ENCODE assay signal across 13 cellular contexts in genomic region chr17:72340836-72341235, GRCh38.
DNase-seq lines count a peak whose midpoint lies in the region; ATAC-seq and TF ChIP-seq lines count a peak whose summit lies in the region.
"Had no signal": no experiment of that assay in that cellular context is flagged by ENCODE, and none has a peak within 500 bp of the region (broad histone marks: within the 10 kb centered on the region; RNA-seq: fewer than 3 reads in every experiment).

No MANE protein-coding gene starts in this region.

- BruUV-seq in HCT116 (replicated peaks; lab: Mats Ljungman, UMichigan), result no TSS peak
- no TSS peak for BruUV-seq in Panc1 (replicated peaks; lab: Mats Ljungman, UMichigan)

- H3K4me2 ChIP-seq in HCT116 (ENCODE audit: low read length), result 0 out of 2 replicates have a peak overlapping the region, but pooled peaks have one; percentile 80
- H3K4me2 ChIP-seq in SK-N-SH, result no peak overlapping the region
- H3K4me2 ChIP-seq in smooth muscle cell, result no peak overlapping the region
- H3K4me2 ChIP-seq: BLaER1 treated with 17β-estradiol and CSF1 and Interleukin-3, amounts not matched to agents 10 nM and 100 nM had no signal

- no peaks in the 10 kb centered on the region for H3K36me3 Mint-ChIP-seq in nephron progenitor cell (ENCODE audit: low read depth)
- H3K36me3 Mint-ChIP-seq: CD4-positive, CD25-positive, alpha-beta regulatory T cell had no signal

- H3K4me3 Mint-ChIP-seq in nephron progenitor cell, result no peak overlapping the region
- H3K4me3 Mint-ChIP-seq: CD4-positive, CD25-positive, alpha-beta regulatory T cell had no signal

- H3K27me3 ChIP-seq in HCT116 (ENCODE audit: insufficient read depth, low read length), result no peaks in the 10 kb centered on the region
- no peaks in the 10 kb centered on the region for H3K27me3 ChIP-seq in Panc1 (ENCODE audit: control insufficient read depth, insufficient read depth, low read length)
- no peaks in the 10 kb centered on the region for H3K27me3 ChIP-seq in SK-N-SH (ENCODE audit: insufficient read depth)
- no peaks in the 10 kb centered on the region for H3K27me3 ChIP-seq in smooth muscle cell (ENCODE audit: low read depth)

- H3K9me3 ChIP-seq in HCT116 (ENCODE audit: control insufficient read depth in 1 of 2, insufficient read depth in 1 of 2, low read depth in 1 of 2, low read length in 2 of 2), result no peaks in the 10 kb centered on the region; a peak in 1 of 4 replicates
- H3K9me3 ChIP-seq in Panc1 (ENCODE audit: control insufficient read depth, insufficient read depth, low read depth, low read length), result no peaks in the 10 kb centered on the region
- no peaks in the 10 kb centered on the region for H3K9me3 ChIP-seq in SK-N-SH
- no peaks in the 10 kb centered on the region for H3K9me3 ChIP-seq in smooth muscle cell (replicated peaks; ENCODE audit: low read depth)
- H3K9me3 ChIP-seq: BLaER1 treated with 17β-estradiol and CSF1 and Interleukin-3, amounts not matched to agents 10 nM and 100 nM had no signal

- H3K79me2 ChIP-seq in HCT116 (ENCODE audit: insufficient read depth, low read length) (no peaks in the 10 kb centered on the region), SK-N-SH (ENCODE audit: insufficient read depth) (no peaks in the 10 kb centered on the region), smooth muscle cell (ENCODE audit: low read depth) (no peaks in the 10 kb centered on the region)

- CTCF ChIA-PET in HCT116 (lab: Charles Lee), result interaction anchor here (0.6 kb wide), 1 partner anchor 236 kb away, joined by 3 read pairs; no protein-coding TSS in a partner anchor
- CTCF ChIA-PET in Panc1 (lab: Charles Lee), result no interaction called here
- CTCF ChIA-PET in SK-N-SH (lab: Yijun Ruan, JAX), result interaction anchor here (0.9 to 1.3 kb wide), 3 partner anchors 16 to 220 kb away, joined by 3 to 4 read pairs (median 3); partner anchors contain the start of gene SOX9

- H3K9me3 Mint-ChIP-seq in nephron progenitor cell, result no peaks in the 10 kb centered on the region

- TF ChIP-seq CTCF in HCT116 (IDR thresholded peaks at IDR 0.05 in 2 of 3, conservative IDR thresholded peaks at IDR 0.05 in 1 of 3; ENCODE audit: borderline replicate concordance in 1 of 3, insufficient read depth in 1 of 3, low read depth in 2 of 3, low read length in 2 of 3) (no peak), Panc1 (IDR thresholded peaks at IDR 0.05) (no peak), nephron progenitor cell (IDR thresholded peaks at IDR 0.05) (no peak), SK-N-SH (IDR thresholded peaks at IDR 0.05) (no peak), smooth muscle cell (IDR thresholded peaks at IDR 0.05; ENCODE audit: borderline replicate concordance, insufficient read depth, poor library complexity, severe bottlenecking) (no peak)

- intact Hi-C loops in HCT116 (cut with micrococcal nuclease) (no loop called here), Panc1 (cut with micrococcal nuclease; ENCODE audit: unreplicated experiment) (no loop called here), left cardiac atrium (cut with DNase I) (no loop called here)

- peaks cover 3% of the 10 kb centered on the region for H3K27me3 Mint-ChIP-seq in nephron progenitor cell (ENCODE audit: low read depth, poor library complexity)
- H3K27me3 Mint-ChIP-seq: CD4-positive, CD25-positive, alpha-beta regulatory T cell had no signal

- H3K27ac ChIP-seq in HCT116 (ENCODE audit: low read depth, low read length) (no peak overlapping the region), Panc1 (ENCODE audit: low read length) (peak overlapping the region; percentile 75), SK-N-SH (ENCODE audit: low read depth in 2 of 2, low read length in 1 of 2) (no peak overlapping the region), smooth muscle cell (ENCODE audit: low read depth) (no peak overlapping the region)
- H3K27ac ChIP-seq: BLaER1 treated with 17β-estradiol and CSF1 and Interleukin-3, amounts not matched to agents 10 nM and 100 nM had no signal

- POLR2A ChIA-PET in HCT116 (lab: Charles Lee) (interaction anchor here (0.8 to 1.4 kb wide), 2 partner anchors 90 to 214 kb away, joined by 3 to 4 read pairs; no protein-coding TSS in a partner anchor), Panc1 (lab: Charles Lee) (no interaction called here), SK-N-SH (lab: Yijun Ruan, JAX) (no interaction called here)

- H3K4me3 ChIP-seq in HCT116 (replicated peaks in 1 of 2; ENCODE audit: low read depth in 1 of 2, low read length in 2 of 2) (no peak overlapping the region), Panc1 (ENCODE audit: low read depth in 2 of 2, low read length in 2 of 2) (no peak overlapping the region), SK-N-SH (ENCODE audit: low read depth in 2 of 2, low read length in 1 of 2) (no peak overlapping the region), smooth muscle cell (no peak overlapping the region)
- H3K4me3 ChIP-seq: BLaER1 treated with 17β-estradiol and CSF1 and Interleukin-3, amounts not matched to agents 10 nM and 100 nM had no signal

- no peak for TF ChIP-seq RAD21 in HCT116 (IDR thresholded peaks at IDR 0.05; ENCODE audit: low read depth)
- no peak for TF ChIP-seq RAD21 in SK-N-SH (IDR thresholded peaks at IDR 0.05; ENCODE audit: low read length)

- H3K4me1 ChIP-seq in HCT116 (ENCODE audit: control insufficient read depth in 1 of 2, insufficient read depth in 2 of 2, low read length in 2 of 2), result peaks cover 39 to 63% of the 10 kb centered on the region in 2 experiments
- peaks cover 23% of the 10 kb centered on the region for H3K4me1 ChIP-seq in Panc1 (ENCODE audit: control insufficient read depth, insufficient read depth, low read length)
- H3K4me1 ChIP-seq in SK-N-SH (ENCODE audit: control insufficient read depth in 1 of 2, insufficient read depth in 2 of 2, low read depth in 1 of 2, low read length in 1 of 2), result peaks cover 21 to 32% of the 10 kb centered on the region in 2 experiments
- H3K4me1 ChIP-seq in smooth muscle cell (ENCODE audit: low read depth), result peaks cover 11% of the 10 kb centered on the region

- DNase-seq in HCT116 (ENCODE audit: low read depth, low spot score) (no peak), Panc1 (ENCODE audit: low read depth, low spot score) (no peak), glomerular visceral epithelial cell (ENCODE audit: extremely low spot score) (peak; percentile 20), nephron progenitor cell (no peak), SK-N-SH (no peak), left cardiac atrium (no peak), smooth muscle cell (lab: John Stamatoyannopoulos, UW; ENCODE audit: unreplicated experiment) (no peak)
- DNase-seq: ACHN; CD4-positive, CD25-positive, alpha-beta regulatory T cell; DMS 273 treated with DMSO at 0.1 percent for 48 hours; HCEC 1CT had no signal

- ATAC-seq in HCT116 (no peak), Panc1 (no peak), HG03108 (IDR thresholded peaks at IDR 0.05; ENCODE audit: unreplicated experiment) (no peak), left cardiac atrium (no peak)

- RAD21 ChIA-PET in HCT116 (lab: Charles Lee; ENCODE audit: low non-redundant PET in 1 of 2, low total read pairs in 2 of 2, uncharacterized antibody in 2 of 2, unreplicated experiment in 2 of 2), result no interaction called here

- H3K36me3 ChIP-seq in HCT116 (ENCODE audit: control insufficient read depth in 1 of 2, insufficient read depth in 2 of 2, low read length in 2 of 2) (no peaks in the 10 kb centered on the region), Panc1 (ENCODE audit: control insufficient read depth, insufficient read depth, low read length) (no peaks in the 10 kb centered on the region), SK-N-SH (replicated peaks in 1 of 2; ENCODE audit: control insufficient read depth in 1 of 2, insufficient read depth in 2 of 2, low read length in 1 of 2) (no peaks in the 10 kb centered on the region), smooth muscle cell (ENCODE audit: low read depth) (no peaks in the 10 kb centered on the region)
- H3K36me3 ChIP-seq: BLaER1 treated with 17β-estradiol and CSF1 and Interleukin-3, amounts not matched to agents 10 nM and 100 nM had no signal

- no peak overlapping the region for H2AFZ ChIP-seq in HCT116 (ENCODE audit: low read depth, low read length, poor library complexity, severe bottlenecking)
- H2AFZ ChIP-seq in SK-N-SH (ENCODE audit: low read depth), result no peak overlapping the region
- no peak overlapping the region for H2AFZ ChIP-seq in smooth muscle cell (ENCODE audit: low read depth)

- peaks cover 29% of the 10 kb centered on the region for H3F3A ChIP-seq in SK-N-SH (replicated peaks; ENCODE audit: insufficient read depth)
- no peaks in the 10 kb centered on the region for H3F3A ChIP-seq in smooth muscle cell (ENCODE audit: low read depth)

- no peaks in the 10 kb centered on the region for H4K20me1 ChIP-seq in HCT116 (ENCODE audit: insufficient read depth)
- no peaks in the 10 kb centered on the region for H4K20me1 ChIP-seq in SK-N-SH (ENCODE audit: insufficient read depth)
- H4K20me1 ChIP-seq in smooth muscle cell (ENCODE audit: low read depth), result no peaks in the 10 kb centered on the region
- H4K20me1 ChIP-seq: BLaER1 treated with 17β-estradiol and CSF1 and Interleukin-3, amounts not matched to agents 10 nM and 100 nM had no signal

- in situ Hi-C loops in Panc1 (cut with HindIII; ENCODE audit: low pct_unique_long_range_greater_than_20kb, low sequenced_read_pairs), result no loop called here

- H3K27ac Mint-ChIP-seq in nephron progenitor cell, result peak overlapping the region; percentile 6
- H3K27ac Mint-ChIP-seq: CD4-positive, CD25-positive, alpha-beta regulatory T cell had no signal

- H3K4me1 Mint-ChIP-seq in nephron progenitor cell, result peaks cover 62% of the 10 kb centered on the region
- H3K4me1 Mint-ChIP-seq: CD4-positive, CD25-positive, alpha-beta regulatory T cell had no signal

- H3K9ac ChIP-seq in HCT116 (ENCODE audit: low read length), result no peak overlapping the region
- H3K9ac ChIP-seq in SK-N-SH, result no peak overlapping the region
- H3K9ac ChIP-seq in smooth muscle cell (ENCODE audit: low read depth), result no peak overlapping the region
- H3K9ac ChIP-seq: BLaER1 treated with 17β-estradiol and CSF1 and Interleukin-3, amounts not matched to agents 10 nM and 100 nM had no signal

- TF ChIP-seq POLR2A in HCT116 (IDR thresholded peaks at IDR 0.05; ENCODE audit: borderline replicate concordance, extremely low read depth, insufficient read depth, insufficient read length), result no peak

- no peaks in the 10 kb centered on the region for H3K9me2 ChIP-seq in HCT116 (ENCODE audit: insufficient read depth)
- no peaks in the 10 kb centered on the region for H3K9me2 ChIP-seq in SK-N-SH

- 96% methylated on average over 6 of the region's 6 CpGs for WGBS in SK-N-SH (ENCODE audit: low lambda C conversion rate)
- WGBS in smooth muscle cell (ENCODE audit: low lambda C conversion rate), result 89% methylated on average over 6 of the region's 6 CpGs

- no peak for TF ChIP-seq EP300 in SK-N-SH (IDR thresholded peaks at IDR 0.05; ENCODE audit: borderline replicate concordance in 1 of 2, low read depth in 1 of 2, low read length in 1 of 2)

TF ChIP-seq in HCT116, 20 proteins besides CTCF, POLR2A, EP300 and RAD21 (continues in another document):
- no peak for TF ChIP-seq FOSL1 (IDR thresholded peaks at IDR 0.05; ENCODE audit: low read depth)

TF ChIP-seq in SK-N-SH, 30 proteins besides CTCF, POLR2A, EP300 and RAD21 (continues in another document):
- no peak for TF ChIP-seq NRF1 (IDR thresholded peaks at IDR 0.05; ENCODE audit: low read depth, low read length)
- no peak for TF ChIP-seq FOXJ3 (CRISPR knock-in tag; IDR thresholded peaks at IDR 0.05)
- no peak for TF ChIP-seq MXI1 (IDR thresholded peaks at IDR 0.05; ENCODE audit: low read depth, low read length)
